ENCODE assay signal across 19 cellular contexts in genomic region chrX:121886557-121886956, GRCh38.
DNase-seq lines count a peak whose midpoint lies in the region; ATAC-seq and TF ChIP-seq lines count a peak whose summit lies in the region.
"Had no signal": no experiment of that assay in that cellular context is flagged by ENCODE, and none has a peak within 500 bp of the region (broad histone marks: within the 10 kb centered on the region; RNA-seq: fewer than 3 reads in every experiment).

No MANE protein-coding gene starts in this region.

- WGBS in mammary epithelial cell (ENCODE audit: low coverage, missing lambda C conversion rate), result 63% methylated on average over 2 of the region's 2 CpGs

- CTCF ChIA-PET in mammary epithelial cell (lab: Charles Lee; ENCODE audit: low non-redundant PET), result no interaction called here

- in situ Hi-C loops in mammary epithelial cell (cut with MboI; ENCODE audit: low sequenced_read_pairs in 2 of 2) (no loop called here), KBM-7 (cut with MboI; ENCODE audit: low pct_unique_long_range_greater_than_20kb, low sequenced_read_pairs) (no loop called here)

- intact Hi-C loops in mammary epithelial cell (cut with micrococcal nuclease), result no loop called here

- peaks cover 3% of the 10 kb centered on the region for H3K4me1 ChIP-seq in mammary epithelial cell (ENCODE audit: insufficient read depth, low read length)
- H3K4me1 ChIP-seq: BE2C, SJSA1 had no signal

- no peak for ATAC-seq in GM18873 (IDR thresholded peaks at IDR 0.05; ENCODE audit: low FRiP score, unreplicated experiment)

- H3K4me3 ChIP-seq in mammary epithelial cell (replicated peaks in 1 of 3; ENCODE audit: insufficient read depth in 1 of 3, low read depth in 2 of 3, low read length in 3 of 3), result no peak overlapping the region
- H3K4me3 ChIP-seq: SJSA1 had no signal

- H4K20me1 ChIP-seq in mammary epithelial cell (ENCODE audit: insufficient read depth, low read length), result no peaks in the 10 kb centered on the region

- no TSS peak for BruUV-seq in mammary epithelial cell (replicated peaks; lab: Mats Ljungman, UMichigan)

- no peak overlapping the region for H3K9ac ChIP-seq in mammary epithelial cell (ENCODE audit: insufficient read depth, low read length)

- H2AFZ ChIP-seq in mammary epithelial cell (ENCODE audit: low read depth, low read length), result peak overlapping the region; percentile 18

- H3K9me3 ChIP-seq in mammary epithelial cell (replicated peaks; ENCODE audit: insufficient read depth, low read length), result no peaks in the 10 kb centered on the region
- H3K9me3 ChIP-seq: BE2C, SJSA1 had no signal

- DNase-seq in NOMO-1 (lab: John Stamatoyannopoulos, UW; ENCODE audit: unreplicated experiment in 2 of 2) (peak; percentile 14 to 81), SIG-M5 (lab: John Stamatoyannopoulos, UW) (peak; percentile 47), mammary epithelial cell (no peak), KBM-7 (no peak), NCI-H345 treated with DMSO at 0.1 percent for 48 hours (lab: John Stamatoyannopoulos, UW; ENCODE audit: unreplicated experiment) (no peak), HPDE6-E6E7 (ENCODE audit: extremely low spot score) (no peak)
- DNase-seq: BE2C, DMS53, GDM1, Karpas-422, NCI-H1092 treated with DMSO at 0.1 percent for 48 hours, NCI-H1436 treated with DMSO at 0.1 percent for 48 hours, NCI-H2029, NCI-H2227 treated with DMSO at 0.1 percent for 48 hours, NCI-H524 treated with DMSO at 0.1 percent for 48 hours, SW 1271 had no signal

- no peak for TF ChIP-seq CTCF in 22Rv1 (IDR thresholded peaks at IDR 0.05)
- no peak for TF ChIP-seq CTCF in mammary epithelial cell (conservative IDR thresholded peaks at IDR 0.05 in 1 of 2, IDR thresholded peaks at IDR 0.05 in 1 of 2; ENCODE audit: extremely low read depth in 1 of 2, insufficient read depth in 1 of 2, low read depth in 1 of 2, low read length in 2 of 2)

- no peaks in the 10 kb centered on the region for H3K79me2 ChIP-seq in mammary epithelial cell (ENCODE audit: insufficient read depth, low read length)

- H3K27ac ChIP-seq in 22Rv1 (peak overlapping the region; percentile 39), mammary epithelial cell (ENCODE audit: insufficient read depth, low read depth, low read length) (no peak overlapping the region)
- H3K27ac ChIP-seq: SJSA1 had no signal

- no peaks in the 10 kb centered on the region for H3K27me3 ChIP-seq in mammary epithelial cell (ENCODE audit: insufficient read depth, low read length)
- H3K27me3 ChIP-seq: BE2C, SJSA1 had no signal

- H3K36me3 ChIP-seq in mammary epithelial cell (ENCODE audit: insufficient read depth, low read length), result no peaks in the 10 kb centered on the region
- H3K36me3 ChIP-seq: BE2C, SJSA1 had no signal

- H3K4me2 ChIP-seq in mammary epithelial cell (ENCODE audit: insufficient read depth, low read depth, low read length), result no peak overlapping the region

- dilution Hi-C loops in mammary epithelial cell (cut with HindIII; ENCODE audit: low sequenced_read_pairs), result no loop called here

Comparison
In these comparisons a context has a peak if more than half of its experiments do, and no peak if none do; other contexts are left out.
1. DNase-seq: peak in NOMO-1 (2 of 2) and SIG-M5 (single experiment); none in mammary epithelial cell (single experiment), KBM-7 (single experiment), NCI-H345 treated with DMSO at 0.1 percent for 48 hours (single experiment) and HPDE6-E6E7 (single experiment).